Comparison of ENCODE assay signal across 15 cellular contexts in genomic region chr14:101201535-101202125, GRCh38.
DNase-seq lines count a peak whose midpoint lies in the region; ATAC-seq and TF ChIP-seq lines count a peak whose summit lies in the region.
"Had no signal": no experiment of that assay in that cellular context is flagged by ENCODE, and none has a peak within 500 bp of the region (broad histone marks: within the 10 kb centered on the region; RNA-seq: fewer than 3 reads in every experiment).

No MANE protein-coding gene starts in this region.

- no peak for TF ChIP-seq POLR2A in uterus (IDR thresholded peaks at IDR 0.05)

- H3K27ac ChIP-seq in endodermal cell (ENCODE audit: low read depth, low read length) (no peak overlapping the region), uterus (no peak overlapping the region), A673 (ENCODE audit: low read depth, low read length, poor library complexity, severe bottlenecking) (no peak overlapping the region)
- H3K27ac ChIP-seq: C4-2B, HL-60, PC-9 had no signal

- TF ChIP-seq CTCF in endodermal cell (conservative IDR thresholded peaks at IDR 0.05): no peak
- TF ChIP-seq CTCF in omental fat pad (IDR thresholded peaks at IDR 0.05): no peak
- no peak for TF ChIP-seq CTCF in uterus (IDR thresholded peaks at IDR 0.05)
- no peak for TF ChIP-seq CTCF in A673 (conservative IDR thresholded peaks at IDR 0.05; ENCODE audit: low read depth, low read length)

- CTCF ChIA-PET in A673 (lab: Charles Lee): no interaction called here

- H3K4me3 Mint-ChIP-seq in activated naive CD4-positive, alpha-beta T cell treated with anti-CD3 and anti-CD28 coated beads, Interleukin-2, amount 50 U/mL, for 24 hours: peak overlapping the region; percentile 13
- H3K4me3 Mint-ChIP-seq in endodermal cell: no peak overlapping the region

- H3K4me1 ChIP-seq in endodermal cell (ENCODE audit: control insufficient read depth, insufficient read depth, low read length): no peaks in the 10 kb centered on the region
- H3K4me1 ChIP-seq in uterus: no peaks in the 10 kb centered on the region
- no peaks in the 10 kb centered on the region for H3K4me1 ChIP-seq in A673 (ENCODE audit: insufficient read depth, low read length, poor library complexity, severe bottlenecking)

- intact Hi-C loops in uterus (cut with DNase I; ENCODE audit: low total_unique reads) (no loop called here), A673 (cut with micrococcal nuclease; ENCODE audit: unreplicated experiment) (no loop called here)

- no peaks in the 10 kb centered on the region for H3K36me3 Mint-ChIP-seq in activated naive CD4-positive, alpha-beta T cell treated with anti-CD3 and anti-CD28 coated beads, Interleukin-2, amount 50 U/mL, for 24 hours
- no peaks in the 10 kb centered on the region for H3K36me3 Mint-ChIP-seq in endodermal cell (ENCODE audit: low read depth)

- peaks cover 15% of the 10 kb centered on the region for H3K9me3 ChIP-seq in endodermal cell (ENCODE audit: control insufficient read depth, low read length)
- H3K9me3 ChIP-seq in uterus: no peaks in the 10 kb centered on the region
- H3K9me3 ChIP-seq in A673 (ENCODE audit: low read depth, low read length, poor library complexity, severe bottlenecking): no peaks in the 10 kb centered on the region

- no peak for DNase-seq in activated naive CD4-positive, alpha-beta T cell (lab: John Stamatoyannopoulos, UW)
- DNase-seq in endodermal cell (peak; percentile 30), omental fat pad (ENCODE audit: low spot score) (peak; percentile 11), uterus (peak; percentile 8), A673 (ENCODE audit: low spot score) (no peak)
- DNase-seq: KBM-7, NCI-H146, NCI-H345, PC-9 had no signal

- H3K36me3 ChIP-seq in endodermal cell (ENCODE audit: control insufficient read depth, insufficient read depth, low read length): no peaks in the 10 kb centered on the region
- H3K36me3 ChIP-seq in uterus: no peaks in the 10 kb centered on the region
- no peaks in the 10 kb centered on the region for H3K36me3 ChIP-seq in A673 (ENCODE audit: insufficient read depth, low read length, poor library complexity, severe bottlenecking)

- H3K27me3 ChIP-seq in endodermal cell (ENCODE audit: control insufficient read depth, insufficient read depth, low read length, poor library complexity, severe bottlenecking): no peaks in the 10 kb centered on the region
- H3K27me3 ChIP-seq in uterus: no peaks in the 10 kb centered on the region
- H3K27me3 ChIP-seq in A673 (replicated peaks; ENCODE audit: insufficient read depth, low read depth, low read length, poor library complexity): no peaks in the 10 kb centered on the region

- no peak for ATAC-seq in omental fat pad (ENCODE audit: low FRiP score)
- ATAC-seq in HG03342 (IDR thresholded peaks at IDR 0.05; ENCODE audit: unreplicated experiment): no peak
- ATAC-seq in HG02973 (IDR thresholded peaks at IDR 0.05; ENCODE audit: unreplicated experiment): no peak
- ATAC-seq: HCT116 had no signal

- no peaks in the 10 kb centered on the region for H3K27me3 Mint-ChIP-seq in activated naive CD4-positive, alpha-beta T cell treated with anti-CD3 and anti-CD28 coated beads, Interleukin-2, amount 50 U/mL, for 24 hours
- no peaks in the 10 kb centered on the region for H3K27me3 Mint-ChIP-seq in endodermal cell (ENCODE audit: insufficient read depth)

- no peaks in the 10 kb centered on the region for H3K4me1 Mint-ChIP-seq in activated naive CD4-positive, alpha-beta T cell treated with anti-CD3 and anti-CD28 coated beads, Interleukin-2, amount 50 U/mL, for 24 hours
- H3K4me1 Mint-ChIP-seq in endodermal cell: no peaks in the 10 kb centered on the region

- no TSS peak for BruUV-seq in A673 (replicated peaks; lab: Mats Ljungman, UMichigan)

- WGBS in endodermal cell (ENCODE audit: insufficient coverage in 1 of 2, insufficient read length in 1 of 2), 2 experiments: 89% methylated on average over 11 to 18 of the region's 18 CpGs

- no peak overlapping the region for H3K9ac ChIP-seq in endodermal cell (ENCODE audit: extremely low read depth, low read length, poor library complexity, severe bottlenecking)

- H3K4me3 ChIP-seq in endodermal cell (ENCODE audit: low read length): no peak overlapping the region
- H3K4me3 ChIP-seq in uterus: no peak overlapping the region
- H3K4me3 ChIP-seq in A673 (ENCODE audit: low read depth, low read length, poor library complexity, severe bottlenecking): no peak overlapping the region
- H3K4me3 ChIP-seq: PC-9 had no signal

- POLR2A ChIA-PET in A673 (lab: Charles Lee; ENCODE audit: low non-redundant PET): no interaction called here

- peaks cover 20% of the 10 kb centered on the region for H3K9me3 Mint-ChIP-seq in activated naive CD4-positive, alpha-beta T cell treated with anti-CD3 and anti-CD28 coated beads, Interleukin-2, amount 50 U/mL, for 24 hours
- H3K9me3 Mint-ChIP-seq in endodermal cell: peaks cover 40% of the 10 kb centered on the region

- no peak overlapping the region for H3K27ac Mint-ChIP-seq in activated naive CD4-positive, alpha-beta T cell treated with anti-CD3 and anti-CD28 coated beads, Interleukin-2, amount 50 U/mL, for 24 hours
- H3K27ac Mint-ChIP-seq in endodermal cell: no peak overlapping the region

Comparison
In these comparisons a context has a peak if more than half of its experiments do, and no peak if none do; other contexts are left out.
1. DNase-seq: peak in endodermal cell (single experiment), omental fat pad (single experiment) and uterus (2 of 2); none in activated naive CD4-positive, alpha-beta T cell (0 of 4) and A673 (single experiment).